17 cellular contexts compared by ENCODE assay signal in the genomic region with DNA sequence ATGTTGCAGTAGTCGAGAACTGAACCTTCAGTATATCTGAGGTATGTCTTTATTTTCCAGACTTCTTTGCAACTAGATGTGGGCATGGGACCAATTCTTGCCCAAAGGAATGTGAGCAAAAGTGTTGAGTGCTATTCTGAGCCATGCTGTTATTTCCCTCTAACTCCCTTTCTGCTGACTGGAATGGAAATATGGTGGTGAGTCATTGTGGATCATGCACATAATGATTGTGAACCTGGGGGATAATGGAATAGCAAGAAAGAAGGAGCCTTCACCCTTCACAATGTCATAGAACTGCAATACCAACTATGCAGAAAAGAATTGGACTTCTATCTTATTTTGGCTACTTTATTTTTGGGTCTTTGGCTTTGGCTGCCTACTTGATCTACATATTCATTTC. TPM values are rescaled to one million over a fixed set of nuclear protein-coding genes. Genes with fewer than 3 reads are reported as not detected.
DNase-seq lines count a peak whose midpoint lies in the region; ATAC-seq and TF ChIP-seq lines count a peak whose summit lies in the region.
"Had no signal": no experiment of that assay in that cellular context is flagged by ENCODE, and none has a peak within 500 bp of the region (broad histone marks: within the 10 kb centered on the region; RNA-seq: fewer than 3 reads in every experiment).

No MANE protein-coding gene starts in this region.

- peaks cover 24% of the 10 kb centered on the region for H3K27me3 Mint-ChIP-seq in activated CD4-positive, alpha-beta memory T cell treated with anti-CD3 and anti-CD28 coated beads, Interleukin-2, amount 10 ng/mL, durations not matched to agents 7 days and 5 days

- intact Hi-C loops in spleen (cut with DNase I; ENCODE audit: low total_unique reads): no loop called here

- TF ChIP-seq POLR2A in spleen (IDR thresholded peaks at IDR 0.05): no peak

- in situ Hi-C loops in ACHN (cut with HindIII; ENCODE audit: low pct_ligation_motif_present, low pct_unique_long_range_greater_than_20kb, low sequenced_read_pairs) (no loop called here), astrocyte of the spinal cord (cut with HindIII; ENCODE audit: low sequenced_read_pairs) (no loop called here)

- H4K20me1 ChIP-seq in hepatocyte (ENCODE audit: insufficient read depth, poor library complexity, severe bottlenecking): no peaks in the 10 kb centered on the region

- H3K4me1 Mint-ChIP-seq in activated CD4-positive, alpha-beta memory T cell treated with anti-CD3 and anti-CD28 coated beads, Interleukin-2, amount 10 ng/mL, durations not matched to agents 7 days and 5 days: peaks cover 12% of the 10 kb centered on the region
- H3K4me1 Mint-ChIP-seq: immature natural killer cell had no signal

- H3K9me2 ChIP-seq in hepatocyte (replicated peaks; ENCODE audit: insufficient read depth): no peaks in the 10 kb centered on the region

- H3K4me2 ChIP-seq in hepatocyte: no peak overlapping the region

- no peak for TF ChIP-seq CTCF in astrocyte of the spinal cord (IDR thresholded peaks at IDR 0.05; ENCODE audit: low read depth, low read length)
- no peak for TF ChIP-seq CTCF in hepatocyte (IDR thresholded peaks at IDR 0.05; ENCODE audit: poor library complexity)
- TF ChIP-seq CTCF in spleen (IDR thresholded peaks at IDR 0.05 in 8 of 11, conservative IDR thresholded peaks at IDR 0.05 in 3 of 11): no peak

- H3K4me3 ChIP-seq in astrocyte of the spinal cord (ENCODE audit: low read depth, low read length) (no peak overlapping the region), hepatocyte (no peak overlapping the region), spleen (no peak overlapping the region)
- H3K4me3 ChIP-seq: adrenal gland had no signal

- CTCF ChIA-PET in activated CD4-positive, alpha-beta memory T cell treated with anti-CD3 and anti-CD28 coated beads, Interleukin-2, amount 10 ng/mL, durations not matched to agents 7 days and 5 days (lab: Charles Lee): no interaction called here

- peaks cover 0 to 4% of the 10 kb centered on the region in 2 donors for H3K9me3 Mint-ChIP-seq in activated naive CD4-positive, alpha-beta T cell treated with anti-CD3 and anti-CD28 coated beads, Interleukin-2, amount 50 U/mL, for 72 hours
- H3K9me3 Mint-ChIP-seq in activated CD4-positive, alpha-beta memory T cell treated with anti-CD3 and anti-CD28 coated beads, Interleukin-2, amount 10 ng/mL, durations not matched to agents 7 days and 5 days: peaks cover 7% of the 10 kb centered on the region
- H3K9me3 Mint-ChIP-seq: immature natural killer cell had no signal

- 93% methylated on average over 1 of the region's 1 CpG for WGBS in hepatocyte (ENCODE audit: low lambda C conversion rate, missing lambda C conversion rate)
- 85 to 94% (median 92%) methylated on average over 1 of the region's 1 CpG for WGBS in spleen, 5 donors

- no peak for ATAC-seq in activated naive CD4-positive, alpha-beta T cell treated with anti-CD3 and anti-CD28 coated beads, Interleukin-2, amount 50 U/mL, for 72 hours
- ATAC-seq: Right ventricle myocardium inferior had no signal

- DNase-seq in ACHN (peak; percentile 77), HT1080 (ENCODE audit: low read depth) (peak; percentile 93), astrocyte of the spinal cord (ENCODE audit: low read depth, low spot score) (peak; percentile 96), hepatocyte (ENCODE audit: low spot score) (peak; percentile 10), KG1 (lab: John Stamatoyannopoulos, UW) (no peak), spleen (no peak)
- DNase-seq in activated naive CD4-positive, alpha-beta T cell treated with anti-CD3 and anti-CD28 coated beads, Interleukin-2, amount 50 U/mL, for 72 hours (ENCODE audit: low spot score in 2 of 2): no peak
- no peak for DNase-seq in activated CD4-positive, alpha-beta memory T cell treated with anti-CD3 and anti-CD28 coated beads, Interleukin-2, amount 10 ng/mL, durations not matched to agents 7 days and 5 days
- DNase-seq: adrenal gland, immature natural killer cell, naive B cell, NCI-H1092 treated with DMSO at 0.1 percent for 48 hours, NCI-H524, trophoblast cell had no signal

- no peaks in the 10 kb centered on the region for H3K79me2 ChIP-seq in hepatocyte

- H3K4me3 Mint-ChIP-seq in activated CD4-positive, alpha-beta memory T cell treated with anti-CD3 and anti-CD28 coated beads, Interleukin-2, amount 10 ng/mL, durations not matched to agents 7 days and 5 days: no peak overlapping the region
- H3K4me3 Mint-ChIP-seq: immature natural killer cell, naive B cell had no signal

- POLR2A ChIA-PET in activated CD4-positive, alpha-beta memory T cell treated with anti-CD3 and anti-CD28 coated beads, Interleukin-2, amount 10 ng/mL, durations not matched to agents 7 days and 5 days (lab: Charles Lee): no interaction called here

- no peak overlapping the region for H2AFZ ChIP-seq in hepatocyte

- no peak overlapping the region for H3K27ac ChIP-seq in hepatocyte
- no peak overlapping the region for H3K27ac ChIP-seq in spleen
- H3K27ac ChIP-seq: adrenal gland, epithelial cell of prostate, HL-60 had no signal

- no peaks in the 10 kb centered on the region for H3K4me1 ChIP-seq in hepatocyte (ENCODE audit: insufficient read depth)
- no peaks in the 10 kb centered on the region for H3K4me1 ChIP-seq in spleen
- H3K4me1 ChIP-seq: adrenal gland had no signal

- H3K27me3 ChIP-seq in hepatocyte (no peaks in the 10 kb centered on the region), spleen (replicated peaks in 1 of 7) (no peaks in the 10 kb centered on the region)
- H3K27me3 ChIP-seq: adrenal gland had no signal

- H3K36me3 ChIP-seq in hepatocyte (replicated peaks; ENCODE audit: insufficient read depth, low read depth) (no peaks in the 10 kb centered on the region), spleen (no peaks in the 10 kb centered on the region)
- H3K36me3 ChIP-seq: adrenal gland had no signal

- H3K27ac Mint-ChIP-seq in activated naive CD4-positive, alpha-beta T cell treated with anti-CD3 and anti-CD28 coated beads, Interleukin-2, amount 50 U/mL, for 72 hours: no peak overlapping the region
- H3K27ac Mint-ChIP-seq in activated CD4-positive, alpha-beta memory T cell treated with anti-CD3 and anti-CD28 coated beads, Interleukin-2, amount 10 ng/mL, durations not matched to agents 7 days and 5 days: no peak overlapping the region
- H3K27ac Mint-ChIP-seq: immature natural killer cell, naive B cell had no signal

- H3K9me3 ChIP-seq in hepatocyte (ENCODE audit: low read depth): no peaks in the 10 kb centered on the region
- H3K9me3 ChIP-seq in spleen: peaks cover 0 to 5% (median 0%) of the 10 kb centered on the region in 8 donors
- H3K9me3 ChIP-seq: adrenal gland had no signal

- H3K36me3 Mint-ChIP-seq in activated naive CD4-positive, alpha-beta T cell treated with anti-CD3 and anti-CD28 coated beads, Interleukin-2, amount 50 U/mL, for 72 hours: no peaks in the 10 kb centered on the region
- H3K36me3 Mint-ChIP-seq in activated CD4-positive, alpha-beta memory T cell treated with anti-CD3 and anti-CD28 coated beads, Interleukin-2, amount 10 ng/mL, durations not matched to agents 7 days and 5 days (ENCODE audit: low read depth): peaks cover 2% of the 10 kb centered on the region
- H3K36me3 Mint-ChIP-seq: immature natural killer cell, naive B cell had no signal

RNA-seq across cellular contexts. Expression of a gene that starts 10.3 kb away (rescaled TPM):
- 2.1 and 2.9 TPM in 2 replicates for total RNA-seq in HT1080 (2014; rRNA removed; shearing (Covaris generic))
- 0.40 and 0.72 TPM in 2 replicates for polyA plus RNA-seq in HT1080 (2015; cell fraction: cytosol; rRNA removed)
- 1.7 and 4.5 TPM in 2 replicates for polyA plus RNA-seq in HT1080 (2015; cell fraction: nucleus; rRNA removed)
- total RNA-seq in hepatocyte (0.48 and 0.60 TPM in 2 replicates), spleen (100 to 1,000 TPM; 179 to 321 (median 217) TPM)
- polyA plus RNA-seq in hepatocyte (0.62 TPM in 1 of 2 replicates, not detected in the other), spleen (10 to 100 TPM; 30.6 to 48.6 (median 39.6) TPM)
- 100 to 1,000 TPM; 210 to 220 TPM for total RNA-seq in activated naive CD4-positive, alpha-beta T cell treated with anti-CD3 and anti-CD28 coated beads, Interleukin-2, amount 50 U/mL, for 72 hours
- total RNA-seq in activated CD4-positive, alpha-beta memory T cell treated with anti-CD3 and anti-CD28 coated beads, Interleukin-2, amount 10 ng/mL, durations not matched to agents 7 days and 5 days: 100 to 1,000 TPM; 248 to 270 TPM

RNA-seq across cellular contexts. Expression of a gene that starts 43.2 kb away (rescaled TPM):
- total RNA-seq in HT1080 (2014; rRNA removed; shearing (Covaris generic)): 38.6 and 40.7 TPM in 2 replicates
- 40.5 and 52.5 TPM in 2 replicates for polyA plus RNA-seq in HT1080 (2015; cell fraction: cytosol; rRNA removed)
- polyA plus RNA-seq in HT1080 (2015; cell fraction: nucleus; rRNA removed): 92.0 and 100 TPM in 2 replicates
- 16.7 and 27.3 TPM in 2 replicates for total RNA-seq in hepatocyte
- polyA plus RNA-seq in hepatocyte: 17.9 and 18.4 TPM in 2 replicates
- 10 to 100 TPM; 26.6 to 33.3 TPM for total RNA-seq in activated naive CD4-positive, alpha-beta T cell treated with anti-CD3 and anti-CD28 coated beads, Interleukin-2, amount 50 U/mL, for 72 hours
- total RNA-seq in spleen: 10 to 100 TPM in 6 of 7 donors, 1 to 10 TPM in 1; 9.0 to 15.7 (median 12.2) TPM
- 1 to 10 TPM; 5.2 to 7.4 (median 5.4) TPM for polyA plus RNA-seq in spleen
- total RNA-seq in activated CD4-positive, alpha-beta memory T cell treated with anti-CD3 and anti-CD28 coated beads, Interleukin-2, amount 10 ng/mL, durations not matched to agents 7 days and 5 days: 10 to 100 TPM; 37.8 to 39.8 TPM

Comparison
In these comparisons a context has a peak if more than half of its experiments do, and no peak if none do; other contexts are left out.
1. DNase-seq: peak in ACHN (single experiment), HT1080 (single experiment), astrocyte of the spinal cord (single experiment) and hepatocyte (single experiment); none in KG1 (single experiment), activated naive CD4-positive, alpha-beta T cell treated with anti-CD3 and anti-CD28 coated beads, Interleukin-2, amount 50 U/mL, for 72 hours (0 of 2), spleen (single experiment) and activated CD4-positive, alpha-beta memory T cell treated with anti-CD3 and anti-CD28 coated beads, Interleukin-2, amount 10 ng/mL, durations not matched to agents 7 days and 5 days (single experiment).
2. RNA of a gene that starts 10.3 kb away (total RNA-seq): 248 to 270 TPM in activated CD4-positive, alpha-beta memory T cell treated with anti-CD3 and anti-CD28 coated beads, Interleukin-2, amount 10 ng/mL, durations not matched to agents 7 days and 5 days, 210 to 220 TPM in activated naive CD4-positive, alpha-beta T cell treated with anti-CD3 and anti-CD28 coated beads, Interleukin-2, amount 50 U/mL, for 72 hours and 179 to 321 TPM in spleen; 2.1 to 2.9 TPM in HT1080 and 0.48 to 0.60 TPM in hepatocyte; every median in the first group is over 10 times any median in the second.